17 cellular contexts compared by ENCODE assay signal in the genomic region with DNA sequence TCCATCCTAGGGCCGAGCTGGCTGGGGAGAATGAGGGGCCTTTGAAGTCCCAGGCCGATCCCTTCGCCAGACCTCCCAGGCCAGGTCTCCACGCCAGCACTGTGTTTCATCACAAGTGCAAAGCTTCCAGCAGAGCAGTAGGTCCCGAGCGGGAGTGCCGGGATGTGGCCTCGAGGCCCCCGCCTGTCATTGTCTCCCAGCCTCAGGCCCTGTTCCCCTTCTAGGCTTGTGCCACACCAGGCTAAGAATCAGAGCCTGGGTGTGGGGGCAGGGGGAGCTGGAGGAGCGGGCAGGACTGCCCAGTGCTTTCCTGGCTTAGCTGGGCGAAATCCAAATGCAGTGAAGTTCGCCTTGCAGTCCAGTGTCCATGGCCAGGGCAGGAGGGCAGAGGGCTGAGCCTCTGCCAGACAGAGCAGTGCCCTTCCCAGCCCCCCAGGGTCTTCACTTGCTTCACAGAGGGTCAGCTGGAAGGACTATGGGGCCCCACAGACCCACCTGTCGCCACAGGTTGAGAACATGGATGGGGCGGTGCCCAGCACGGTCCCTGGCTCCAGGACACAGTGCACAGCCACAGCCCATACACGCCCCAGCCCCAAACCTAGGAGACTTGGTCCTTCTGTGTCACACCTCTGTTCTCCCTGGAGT. TPM values are rescaled to one million over a fixed set of nuclear protein-coding genes. Genes with fewer than 3 reads are reported as not detected.
A peak's percentile ranks its signal among the peaks of the same experiment; 100 is the strongest.
DNase-seq lines count a peak whose midpoint lies in the region; ATAC-seq, FAIRE-seq and TF ChIP-seq lines count a peak whose summit lies in the region.
"Had no signal": no experiment of that assay in that cellular context is flagged by ENCODE, and none has a peak within 500 bp of the region (broad histone marks: within the 10 kb centered on the region; RNA-seq: fewer than 3 reads in every experiment).

No MANE protein-coding gene starts in this region.

- peaks cover 4% of the 10 kb centered on the region for H3K36me3 ChIP-seq in neutrophil
- H3K36me3 ChIP-seq: prostate gland had no signal

- peak overlapping the region; percentile 41 for H3K27ac ChIP-seq in neutrophil
- H3K27ac ChIP-seq: prostate gland had no signal

- H3K4me3 ChIP-seq in neutrophil (ENCODE audit: low read depth in 1 of 2, low read length in 1 of 2), result no peak overlapping the region
- H3K4me3 ChIP-seq: prostate gland had no signal

- POLR2A ChIA-PET in WTC11 (lab: Charles Lee), result interaction anchor here (0.9 to 1.5 kb wide), 2 partner anchors 18 to 20 kb away, joined by 4 to 5 read pairs; no protein-coding TSS in a partner anchor

- H3K27ac Mint-ChIP-seq in WTC11, result no peak overlapping the region
- H3K27ac Mint-ChIP-seq: activated naive CD4-positive, alpha-beta T cell treated with anti-CD3 and anti-CD28 coated beads, Interleukin-2, amount 50 U/mL, for 24 hours had no signal

- H3K4me3 Mint-ChIP-seq in WTC11, result no peak overlapping the region
- H3K4me3 Mint-ChIP-seq: activated naive CD4-positive, alpha-beta T cell treated with anti-CD3 and anti-CD28 coated beads, Interleukin-2, amount 50 U/mL, for 24 hours; stimulated activated naive CD8-positive, alpha-beta T cell treated with anti-CD3 and anti-CD28 coated beads, Interleukin-15, amount 100 ng/mL, for 72 hours had no signal

- no peaks in the 10 kb centered on the region for H3K27me3 Mint-ChIP-seq in WTC11 (ENCODE audit: low read depth)
- H3K27me3 Mint-ChIP-seq: activated naive CD4-positive, alpha-beta T cell treated with anti-CD3 and anti-CD28 coated beads, Interleukin-2, amount 50 U/mL, for 24 hours; stimulated activated naive CD8-positive, alpha-beta T cell treated with anti-CD3 and anti-CD28 coated beads, Interleukin-15, amount 100 ng/mL, for 72 hours had no signal

- H3K36me3 Mint-ChIP-seq in WTC11, result no peaks in the 10 kb centered on the region
- H3K36me3 Mint-ChIP-seq: activated naive CD4-positive, alpha-beta T cell treated with anti-CD3 and anti-CD28 coated beads, Interleukin-2, amount 50 U/mL, for 24 hours had no signal

- no peaks in the 10 kb centered on the region for H3K4me1 ChIP-seq in neutrophil (ENCODE audit: control insufficient read depth in 1 of 2, insufficient read depth in 1 of 2, low read depth in 1 of 2, low read length in 1 of 2)
- H3K4me1 ChIP-seq: prostate gland had no signal

- intact Hi-C loops in left ventricle myocardium superior (cut with micrococcal nuclease), result no loop called here

- H3K27me3 ChIP-seq in neutrophil, result no peaks in the 10 kb centered on the region

- no peaks in the 10 kb centered on the region for H3K9me3 Mint-ChIP-seq in WTC11
- H3K9me3 Mint-ChIP-seq: activated naive CD4-positive, alpha-beta T cell treated with anti-CD3 and anti-CD28 coated beads, Interleukin-2, amount 50 U/mL, for 24 hours; stimulated activated naive CD8-positive, alpha-beta T cell treated with anti-CD3 and anti-CD28 coated beads, Interleukin-15, amount 100 ng/mL, for 72 hours had no signal

- 0 out of 2 replicates have a peak, but pooled peaks cover 4% of the 10 kb centered on the region for H3K4me1 Mint-ChIP-seq in WTC11

- H3K9me3 ChIP-seq in neutrophil, result no peaks in the 10 kb centered on the region
- H3K9me3 ChIP-seq: prostate gland had no signal

- DNase-seq in ELF-1 (ENCODE audit: low read depth, low spot score) (peak; percentile 65), WTC11 (ENCODE audit: low spot score) (no peak), left ventricle myocardium superior (peak; percentile 48), GM19239 (ENCODE audit: insufficient read length, low spot score) (no peak)
- DNase-seq: activated CD4-positive, alpha-beta T cell treated with anti-CD3 and anti-CD28 coated beads, Interleukin-2, amount 50 U/mL, for 4 hours; effector CD4-positive, alpha-beta T cell; hypothalamus; NCI-H1930; NCI-H510A treated with DMSO at 0.1 percent for 48 hours; stimulated activated naive CD8-positive, alpha-beta T cell treated with anti-CD3 and anti-CD28 coated beads, Interleukin-15, amount 100 ng/mL, for 72 hours had no signal

- ATAC-seq in WTC11, result peak; percentile 42
- ATAC-seq in left ventricle myocardium superior, result peak; percentile 14
- ATAC-seq in HG02981 (IDR thresholded peaks at IDR 0.05; ENCODE audit: unreplicated experiment), result no peak
- no peak for ATAC-seq in GM18861 (IDR thresholded peaks at IDR 0.05; ENCODE audit: unreplicated experiment)
- no peak for ATAC-seq in GM21528 (IDR thresholded peaks at IDR 0.05; ENCODE audit: low FRiP score, unreplicated experiment)
- ATAC-seq: stimulated activated naive CD8-positive, alpha-beta T cell treated with anti-CD3 and anti-CD28 coated beads, Interleukin-15, amount 100 ng/mL, for 72 hours had no signal

- CTCF ChIA-PET in WTC11 (lab: Charles Lee), result interaction anchor here (1.3 to 2.9 kb wide), 3 partner anchors 9 to 219 kb away, joined by 7 to 12 read pairs (median 7); partner anchors contain the start of gene PFKFB3

- TF ChIP-seq CTCF in WTC11 (IDR thresholded peaks at IDR 0.05), result no peak
- TF ChIP-seq CTCF in neutrophil (IDR thresholded peaks at IDR 0.05), result no peak

- no peak for FAIRE-seq in GM19239 (lab: Jason Lieb, UNC)
- FAIRE-seq: bronchial epithelial cell had no signal

TF ChIP-seq in WTC11, 78 proteins besides CTCF, POLR2A, EP300 and RAD21:
- TF ChIP-seq, protein P1, sequence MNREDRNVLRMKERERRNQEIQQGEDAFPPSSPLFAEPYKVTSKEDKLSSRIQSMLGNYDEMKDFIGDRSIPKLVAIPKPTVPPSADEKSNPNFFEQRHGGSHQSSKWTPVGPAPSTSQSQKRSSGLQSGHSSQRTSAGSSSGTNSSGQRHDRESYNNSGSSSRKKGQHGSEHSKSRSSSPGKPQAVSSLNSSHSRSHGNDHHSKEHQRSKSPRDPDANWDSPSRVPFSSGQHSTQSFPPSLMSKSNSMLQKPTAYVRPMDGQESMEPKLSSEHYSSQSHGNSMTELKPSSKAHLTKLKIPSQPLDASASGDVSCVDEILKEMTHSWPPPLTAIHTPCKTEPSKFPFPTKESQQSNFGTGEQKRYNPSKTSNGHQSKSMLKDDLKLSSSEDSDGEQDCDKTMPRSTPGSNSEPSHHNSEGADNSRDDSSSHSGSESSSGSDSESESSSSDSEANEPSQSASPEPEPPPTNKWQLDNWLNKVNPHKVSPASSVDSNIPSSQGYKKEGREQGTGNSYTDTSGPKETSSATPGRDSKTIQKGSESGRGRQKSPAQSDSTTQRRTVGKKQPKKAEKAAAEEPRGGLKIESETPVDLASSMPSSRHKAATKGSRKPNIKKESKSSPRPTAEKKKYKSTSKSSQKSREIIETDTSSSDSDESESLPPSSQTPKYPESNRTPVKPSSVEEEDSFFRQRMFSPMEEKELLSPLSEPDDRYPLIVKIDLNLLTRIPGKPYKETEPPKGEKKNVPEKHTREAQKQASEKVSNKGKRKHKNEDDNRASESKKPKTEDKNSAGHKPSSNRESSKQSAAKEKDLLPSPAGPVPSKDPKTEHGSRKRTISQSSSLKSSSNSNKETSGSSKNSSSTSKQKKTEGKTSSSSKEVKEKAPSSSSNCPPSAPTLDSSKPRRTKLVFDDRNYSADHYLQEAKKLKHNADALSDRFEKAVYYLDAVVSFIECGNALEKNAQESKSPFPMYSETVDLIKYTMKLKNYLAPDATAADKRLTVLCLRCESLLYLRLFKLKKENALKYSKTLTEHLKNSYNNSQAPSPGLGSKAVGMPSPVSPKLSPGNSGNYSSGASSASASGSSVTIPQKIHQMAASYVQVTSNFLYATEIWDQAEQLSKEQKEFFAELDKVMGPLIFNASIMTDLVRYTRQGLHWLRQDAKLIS (CRISPR knock-in tag; IDR thresholded peaks at IDR 0.05; ENCODE audit: borderline replicate concordance), result no peak
TF ChIP-seq in WTC11: peak in this region for 0.

RNA-seq across cellular contexts. Expression of gene PFKFB3, which starts 20.2 kb away (rescaled TPM):
- total RNA-seq in WTC11 (2021), result 30.6 to 42.5 TPM (median 40.7 TPM) in 3 replicates
- total RNA-seq in left ventricle myocardium superior, result 30.8 TPM

Comparison
In these comparisons a context has a peak if more than half of its experiments do, and no peak if none do; other contexts are left out.
1. DNase-seq: peak in ELF-1 (single experiment) and left ventricle myocardium superior (single experiment); none in WTC11 (single experiment) and GM19239 (single experiment).
2. ATAC-seq: peak in WTC11 (single experiment) and left ventricle myocardium superior (single experiment); none in HG02981 (single experiment), GM18861 (single experiment) and GM21528 (single experiment).